Comparison of ENCODE assay signal across 12 cellular contexts in genomic region chr14:55846852-55847471, GRCh38.
A peak's percentile ranks its signal among the peaks of the same experiment; 100 is the strongest.
DNase-seq lines count a peak whose midpoint lies in the region; ATAC-seq and TF ChIP-seq lines count a peak whose summit lies in the region.
"Had no signal": no experiment of that assay in that cellular context is flagged by ENCODE, and none has a peak within 500 bp of the region (broad histone marks: within the 10 kb centered on the region; RNA-seq: fewer than 3 reads in every experiment).

No MANE protein-coding gene starts in this region.

- no peaks in the 10 kb centered on the region for H3K27me3 ChIP-seq in ACC112 (ENCODE audit: insufficient read depth, low read length)

- TF ChIP-seq CTCF in epithelial cell of proximal tubule (conservative IDR thresholded peaks at IDR 0.05; ENCODE audit: low read depth, low read length) (no peak), mucosa of descending colon (IDR thresholded peaks at IDR 0.05) (no peak)

- H2AFZ ChIP-seq in ACC112 (ENCODE audit: low read length, unreplicated experiment), result no peak overlapping the region

- peak overlapping the region; percentile 17; the same call in 1 of the 2 replicates for H3K4me3 ChIP-seq in ACC112 (ENCODE audit: low read depth, low read length)
- H3K4me3 ChIP-seq in epithelial cell of proximal tubule (ENCODE audit: low read depth, low read length), result no peak overlapping the region
- H3K4me3 ChIP-seq in mucosa of descending colon, result no peak overlapping the region

- H3K4me1 ChIP-seq in ACC112 (ENCODE audit: control insufficient read depth, insufficient read depth, low read length, unreplicated experiment), result peaks cover 33% of the 10 kb centered on the region
- H3K4me1 ChIP-seq in mucosa of descending colon (ENCODE audit: low read depth), result peaks cover 4% of the 10 kb centered on the region

- H3K27ac ChIP-seq in ACC112 (ENCODE audit: low read depth, low read length), result peak overlapping the region; percentile 85

- DNase-seq in HS-5 (ENCODE audit: low read depth) (peak; percentile 49), epithelial cell of proximal tubule (ENCODE audit: low read depth) (peak; percentile 31), mucosa of descending colon (peak in 1 of 3 donors; percentile 47), NCI-H1092 treated with DMSO at 0.1 percent for 48 hours (lab: John Stamatoyannopoulos, UW) (no peak), pons (ENCODE audit: low spot score) (no peak), T1000 (lab: John Stamatoyannopoulos, UW) (no peak), foreskin melanocyte (no peak)
- DNase-seq: activated CD4-positive, alpha-beta T cell treated with anti-CD3 and anti-CD28 coated beads, Interleukin-2, amount 10 ng/mL, durations not matched to agents 7 days and 5 days; activated naive CD4-positive, alpha-beta T cell treated with anti-CD3 and anti-CD28 coated beads, Interleukin-2, amount 50 U/mL, for 16 hours; naive thymus-derived CD4-positive, alpha-beta T cell; NCI-H526 had no signal

- ATAC-seq in mucosa of descending colon, result peak; percentile 32
- ATAC-seq: naive thymus-derived CD4-positive, alpha-beta T cell had no signal

- H3K9me3 ChIP-seq in mucosa of descending colon, result no peaks in the 10 kb centered on the region

- no peaks in the 10 kb centered on the region for H3K79me2 ChIP-seq in ACC112 (ENCODE audit: control insufficient read depth, insufficient read depth, low read length, unreplicated experiment)

- H3K36me3 ChIP-seq in ACC112 (ENCODE audit: insufficient read depth, low read length) (no peaks in the 10 kb centered on the region), mucosa of descending colon (ENCODE audit: low read depth) (no peaks in the 10 kb centered on the region)

- intact Hi-C loops in mucosa of descending colon (cut with DNase I, micrococcal nuclease), result no loop called here

Comparison
In these comparisons a context has a peak if more than half of its experiments do, and no peak if none do; other contexts are left out.
1. DNase-seq: peak in HS-5 (single experiment) and epithelial cell of proximal tubule (single experiment); none in NCI-H1092 treated with DMSO at 0.1 percent for 48 hours (single experiment), pons (single experiment), T1000 (single experiment) and foreskin melanocyte (single experiment).